In the genomic region with DNA sequence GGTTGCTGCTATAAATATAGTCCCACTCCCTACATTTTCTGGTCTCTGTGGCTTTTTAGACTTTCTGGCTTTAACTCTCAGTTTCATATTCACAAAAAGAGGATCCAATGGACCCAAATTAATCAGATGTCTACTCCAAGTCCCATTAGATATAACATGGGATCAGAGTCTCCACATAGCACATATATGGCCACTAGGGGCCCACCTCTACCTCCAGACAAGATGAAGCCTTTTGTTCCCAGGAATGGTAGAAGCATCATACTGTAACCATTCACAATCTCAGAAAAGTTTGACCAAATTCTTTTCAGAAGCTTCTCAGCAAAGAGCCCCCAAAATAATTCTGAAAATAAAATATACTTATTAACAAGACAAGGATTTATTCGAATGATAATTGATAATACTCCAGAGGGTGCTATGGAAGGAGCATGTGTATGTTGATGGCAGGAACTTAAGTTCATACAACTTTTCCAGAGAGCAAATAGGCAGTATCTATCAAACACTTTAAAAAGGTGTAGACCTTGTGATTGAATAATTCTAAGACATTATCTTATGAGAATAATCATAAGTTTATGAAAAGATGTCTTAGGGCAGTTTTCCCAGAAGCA, we compare ENCODE assay signal across 8 cellular contexts.
DNase-seq lines count a peak whose midpoint lies in the region; ATAC-seq and TF ChIP-seq lines count a peak whose summit lies in the region.

No MANE protein-coding gene starts in this region.

- no peaks in the 10 kb centered on the region for H3K79me2 ChIP-seq in OCI-LY7 (ENCODE audit: insufficient read depth, low read depth, low read length)

- no peaks in the 10 kb centered on the region for H3K36me3 ChIP-seq in OCI-LY7 (ENCODE audit: insufficient read depth, low read length)
- no peaks in the 10 kb centered on the region for H3K36me3 ChIP-seq in spleen

- CTCF ChIA-PET in OCI-LY7 (lab: Charles Lee; ENCODE audit: unreplicated experiment), result no interaction called here

- intact Hi-C loops in OCI-LY7 (cut with micrococcal nuclease; ENCODE audit: unreplicated experiment), result no loop called here
- intact Hi-C loops in spleen (cut with DNase I; ENCODE audit: low total_unique reads), result no loop called here
- intact Hi-C loops in activated T-helper 2 cell treated with anti-CD3 and anti-CD28 coated beads, Interferon-gamma antibody, Interleukin-2, Interleukin-4, amounts not matched to agents 10 μg/mL and 5 μg/mL and 100 μg/mL, durations not matched to agents 14 hours and 24 hours and 36 hours (cut with micrococcal nuclease), result loop anchor here (2.0 to 5.0 kb wide), 2 partner anchors 386 to 689 kb away; no protein-coding TSS in a partner anchor

- no peak overlapping the region for H3K27ac Mint-ChIP-seq in activated T-helper 2 cell treated with anti-CD3 and anti-CD28 coated beads, Interferon-gamma antibody, Interleukin-2, Interleukin-4, amounts not matched to agents 10 μg/mL and 5 μg/mL and 100 μg/mL, durations not matched to agents 14 hours and 24 hours and 36 hours

- TF ChIP-seq CTCF in OCI-LY7 (conservative IDR thresholded peaks at IDR 0.05; ENCODE audit: low read length) (peak; percentile 80), foreskin keratinocyte (conservative IDR thresholded peaks at IDR 0.05) (peak; percentile 67), spleen (IDR thresholded peaks at IDR 0.05 in 8 of 11, conservative IDR thresholded peaks at IDR 0.05 in 3 of 11) (peak in 7 of 11 experiments; percentile 26 to 57 (median 44))

- no peak overlapping the region for H2AFZ ChIP-seq in OCI-LY7 (ENCODE audit: low read length)

- H3K27me3 ChIP-seq in foreskin keratinocyte (no peaks in the 10 kb centered on the region), spleen (replicated peaks in 1 of 7) (no peaks in the 10 kb centered on the region)

- no peak for TF ChIP-seq POLR2A in spleen (IDR thresholded peaks at IDR 0.05)

- no peaks in the 10 kb centered on the region for H3K9me3 Mint-ChIP-seq in activated T-helper 2 cell treated with anti-CD3 and anti-CD28 coated beads, Interferon-gamma antibody, Interleukin-2, Interleukin-4, amounts not matched to agents 10 μg/mL and 5 μg/mL and 100 μg/mL, durations not matched to agents 14 hours and 24 hours and 36 hours

- ATAC-seq in GM18511 (IDR thresholded peaks at IDR 0.05; ENCODE audit: unreplicated experiment) (peak; percentile 95), HG02884 (IDR thresholded peaks at IDR 0.05; ENCODE audit: unreplicated experiment) (peak; percentile 90), foreskin keratinocyte (peak; percentile 76)

- no peaks in the 10 kb centered on the region for H3K36me3 Mint-ChIP-seq in activated T-helper 2 cell treated with anti-CD3 and anti-CD28 coated beads, Interferon-gamma antibody, Interleukin-2, Interleukin-4, amounts not matched to agents 10 μg/mL and 5 μg/mL and 100 μg/mL, durations not matched to agents 14 hours and 24 hours and 36 hours (ENCODE audit: low read depth)

- peaks cover 3% of the 10 kb centered on the region for H3K4me1 Mint-ChIP-seq in activated T-helper 2 cell treated with anti-CD3 and anti-CD28 coated beads, Interferon-gamma antibody, Interleukin-2, Interleukin-4, amounts not matched to agents 10 μg/mL and 5 μg/mL and 100 μg/mL, durations not matched to agents 14 hours and 24 hours and 36 hours (ENCODE audit: low read depth)

- H3K27me3 Mint-ChIP-seq in activated T-helper 2 cell treated with anti-CD3 and anti-CD28 coated beads, Interferon-gamma antibody, Interleukin-2, Interleukin-4, amounts not matched to agents 10 μg/mL and 5 μg/mL and 100 μg/mL, durations not matched to agents 14 hours and 24 hours and 36 hours (ENCODE audit: low read depth), result peaks cover 12% of the 10 kb centered on the region

- no peak overlapping the region for H3K4me3 ChIP-seq in OCI-LY7 (ENCODE audit: low read depth, low read length, poor library complexity, severe bottlenecking)
- no peak overlapping the region for H3K4me3 ChIP-seq in spleen

- H3K27ac ChIP-seq in OCI-LY7 (ENCODE audit: low read depth, low read length, poor library complexity, severe bottlenecking) (no peak overlapping the region), foreskin keratinocyte (no peak overlapping the region), spleen (peak overlapping the region in 1 of 8 donors; percentile 24)

- no TSS peak for BruUV-seq in OCI-LY7 (replicated peaks; lab: Mats Ljungman, UMichigan)

- H4K20me1 ChIP-seq in OCI-LY7 (ENCODE audit: insufficient read depth, low read length), result no peaks in the 10 kb centered on the region

- H3K4me2 ChIP-seq in OCI-LY7 (ENCODE audit: low read length), result no peak overlapping the region

- no peak overlapping the region for H3K4me3 Mint-ChIP-seq in activated T-helper 2 cell treated with anti-CD3 and anti-CD28 coated beads, Interferon-gamma antibody, Interleukin-2, Interleukin-4, amounts not matched to agents 10 μg/mL and 5 μg/mL and 100 μg/mL, durations not matched to agents 14 hours and 24 hours and 36 hours (ENCODE audit: low read depth)

- H3K4me1 ChIP-seq in OCI-LY7 (ENCODE audit: insufficient read depth, low read length, poor library complexity, severe bottlenecking) (no peaks in the 10 kb centered on the region), foreskin keratinocyte (no peaks in the 10 kb centered on the region), spleen (peaks cover 0 to 9% (median 6%) of the 10 kb centered on the region in 6 donors)

- H3K9me3 ChIP-seq in OCI-LY7 (ENCODE audit: low read length) (no peaks in the 10 kb centered on the region), spleen (no peaks in the 10 kb centered on the region)

- H3K9me2 ChIP-seq in OCI-LY7 (ENCODE audit: insufficient read depth, low read length), result no peaks in the 10 kb centered on the region

- WGBS in spleen, 5 donors, result 22 to 50% (median 27%) methylated on average over 1 of the region's 1 CpG

- peak; percentile 18 to 24 for DNase-seq in AML-193 (lab: John Stamatoyannopoulos, UW)
- peak; percentile 22 for DNase-seq in OCI-LY7 (ENCODE audit: low spot score)
- DNase-seq in foreskin keratinocyte, result peak; percentile 2 to 23
- no peak for DNase-seq in spleen
- no peak for DNase-seq in NCI-H345 treated with DMSO at 0.1 percent for 48 hours (lab: John Stamatoyannopoulos, UW; ENCODE audit: unreplicated experiment)
- DNase-seq in activated T-helper 2 cell treated with anti-CD3 and anti-CD28 coated beads, Interferon-gamma antibody, Interleukin-2, Interleukin-4, amounts not matched to agents 10 μg/mL and 5 μg/mL and 100 μg/mL, durations not matched to agents 14 hours and 24 hours and 36 hours (ENCODE audit: low spot score), result no peak

- POLR2A ChIA-PET in OCI-LY7 (lab: Charles Lee), result no interaction called here

Comparison
In these comparisons a context has a peak if more than half of its experiments do, and no peak if none do; other contexts are left out.
1. DNase-seq: peak in AML-193 (2 of 2), OCI-LY7 (single experiment) and foreskin keratinocyte (2 of 2); none in spleen (single experiment), NCI-H345 treated with DMSO at 0.1 percent for 48 hours (single experiment) and activated T-helper 2 cell treated with anti-CD3 and anti-CD28 coated beads, Interferon-gamma antibody, Interleukin-2, Interleukin-4, amounts not matched to agents 10 μg/mL and 5 μg/mL and 100 μg/mL, durations not matched to agents 14 hours and 24 hours and 36 hours (single experiment).
2. Peak in every context shown above with its lines, with median percentiles within 50 percentile points of each other: ATAC-seq and CTCF ChIP-seq.